18 cellular contexts compared by ENCODE assay signal in genomic region chr18:5059540-5060032, GRCh38.
DNase-seq lines count a peak whose midpoint lies in the region; ATAC-seq and TF ChIP-seq lines count a peak whose summit lies in the region.
"Had no signal": no experiment of that assay in that cellular context is flagged by ENCODE, and none has a peak within 500 bp of the region (broad histone marks: within the 10 kb centered on the region; RNA-seq: fewer than 3 reads in every experiment).

No MANE protein-coding gene starts in this region.

- no peaks in the 10 kb centered on the region for H3K36me3 ChIP-seq in osteoblast (ENCODE audit: insufficient read depth, low read length)
- H3K36me3 ChIP-seq: ovary, right lobe of liver, upper lobe of left lung had no signal

- TF ChIP-seq CTCF in nephron progenitor cell (IDR thresholded peaks at IDR 0.05), result no peak
- TF ChIP-seq CTCF in osteoblast (IDR thresholded peaks at IDR 0.05; ENCODE audit: extremely low read depth, low read depth, low read length), result no peak

- no peaks in the 10 kb centered on the region for H4K20me1 ChIP-seq in osteoblast (ENCODE audit: insufficient read depth, low read length)

- peaks cover 25% of the 10 kb centered on the region for H3K4me1 Mint-ChIP-seq in activated naive CD4-positive, alpha-beta T cell treated with anti-CD3 and anti-CD28 coated beads, Interleukin-2, amount 50 U/mL, for 24 hours
- H3K4me1 Mint-ChIP-seq in T-helper 17 cell, result peaks cover 18% of the 10 kb centered on the region
- peaks cover 20% of the 10 kb centered on the region for H3K4me1 Mint-ChIP-seq in nephron progenitor cell

- no peaks in the 10 kb centered on the region for H3K4me1 ChIP-seq in osteoblast (ENCODE audit: insufficient read depth, low read length)
- H3K4me1 ChIP-seq: A549, right lobe of liver had no signal

- H3K36me3 Mint-ChIP-seq in activated naive CD4-positive, alpha-beta T cell treated with anti-CD3 and anti-CD28 coated beads, Interleukin-2, amount 50 U/mL, for 24 hours, result no peaks in the 10 kb centered on the region
- H3K36me3 Mint-ChIP-seq in T-helper 17 cell (ENCODE audit: low read depth), result peaks cover 2% of the 10 kb centered on the region
- no peaks in the 10 kb centered on the region for H3K36me3 Mint-ChIP-seq in nephron progenitor cell (ENCODE audit: low read depth)
- H3K36me3 Mint-ChIP-seq: brain, memory B cell had no signal

- H2AFZ ChIP-seq in osteoblast (ENCODE audit: low read length), result no peak overlapping the region

- H3K27ac Mint-ChIP-seq in activated naive CD4-positive, alpha-beta T cell treated with anti-CD3 and anti-CD28 coated beads, Interleukin-2, amount 50 U/mL, for 24 hours, result peak overlapping the region; percentile 59
- peak overlapping the region; percentile 68 for H3K27ac Mint-ChIP-seq in T-helper 17 cell
- H3K27ac Mint-ChIP-seq in nephron progenitor cell, result peak overlapping the region; percentile 60
- H3K27ac Mint-ChIP-seq: memory B cell had no signal

- no peak for ATAC-seq in T-helper 17 cell
- ATAC-seq: A549 had no signal

- H3K9me3 Mint-ChIP-seq in activated naive CD4-positive, alpha-beta T cell treated with anti-CD3 and anti-CD28 coated beads, Interleukin-2, amount 50 U/mL, for 24 hours, result no peaks in the 10 kb centered on the region
- H3K9me3 Mint-ChIP-seq in nephron progenitor cell, result no peaks in the 10 kb centered on the region
- H3K9me3 Mint-ChIP-seq: brain, memory B cell had no signal

- no peak overlapping the region for H3K27ac ChIP-seq in osteoblast (ENCODE audit: low read depth, low read length)
- H3K27ac ChIP-seq: A549, ovary, right lobe of liver had no signal

- H3K79me2 ChIP-seq in osteoblast (ENCODE audit: insufficient read depth, low read length), result no peaks in the 10 kb centered on the region

- H3K4me3 ChIP-seq in osteoblast (ENCODE audit: insufficient read depth, low read length), result no peak overlapping the region
- H3K4me3 ChIP-seq: A549, ovary, right lobe of liver, upper lobe of left lung had no signal

- H3K27me3 ChIP-seq in osteoblast (ENCODE audit: insufficient read depth, low read length), result no peaks in the 10 kb centered on the region
- H3K27me3 ChIP-seq: ovary, right lobe of liver, upper lobe of left lung had no signal

- H3K9me3 ChIP-seq in T-helper 17 cell (ENCODE audit: control insufficient read depth, low read length, poor library complexity, severe bottlenecking) (no peaks in the 10 kb centered on the region), osteoblast (ENCODE audit: low read depth, low read length) (no peaks in the 10 kb centered on the region)
- H3K9me3 ChIP-seq: A549, ovary, right lobe of liver, upper lobe of left lung had no signal

- H3K27me3 Mint-ChIP-seq in activated naive CD4-positive, alpha-beta T cell treated with anti-CD3 and anti-CD28 coated beads, Interleukin-2, amount 50 U/mL, for 24 hours, result no peaks in the 10 kb centered on the region
- H3K27me3 Mint-ChIP-seq in T-helper 17 cell (peaks cover 13% of the 10 kb centered on the region), nephron progenitor cell (ENCODE audit: low read depth, poor library complexity) (peaks cover 12% of the 10 kb centered on the region)

- no peak overlapping the region for H3K4me3 Mint-ChIP-seq in activated naive CD4-positive, alpha-beta T cell treated with anti-CD3 and anti-CD28 coated beads, Interleukin-2, amount 50 U/mL, for 24 hours
- peak overlapping the region; percentile 63 for H3K4me3 Mint-ChIP-seq in T-helper 17 cell
- H3K4me3 Mint-ChIP-seq in nephron progenitor cell, result no peak overlapping the region

- DNase-seq in activated naive CD4-positive, alpha-beta T cell treated with Interleukin-2 at 50 U/mL for 16 hours, result no peak
- DNase-seq in NCI-H1694 (lab: John Stamatoyannopoulos, UW) (peak; percentile 58), T-helper 17 cell (no peak), nephron progenitor cell (no peak), osteoblast (ENCODE audit: insufficient read length, low spot score, missing footprints) (no peak), NK-92 (lab: John Stamatoyannopoulos, UW; ENCODE audit: unreplicated experiment) (no peak)
- no peak for DNase-seq in central memory CD4-positive, alpha-beta T cell
- DNase-seq: activated CD4-positive, alpha-beta T cell treated with anti-CD3 and anti-CD28 coated beads, Interleukin-2, amount 50 U/mL, for 1 hour; cortex of kidney; NCI-H1417 treated with DMSO at 0.1 percent for 48 hours; NCI-H748 treated with DMSO at 0.1 percent for 48 hours; ovary; right lobe of liver; upper lobe of left lung had no signal

- no peak overlapping the region for H3K4me2 ChIP-seq in osteoblast (ENCODE audit: insufficient read depth, low read length)
- H3K4me2 ChIP-seq: A549 had no signal
